ENCODE assay signal across 8 cellular contexts in the genomic region with DNA sequence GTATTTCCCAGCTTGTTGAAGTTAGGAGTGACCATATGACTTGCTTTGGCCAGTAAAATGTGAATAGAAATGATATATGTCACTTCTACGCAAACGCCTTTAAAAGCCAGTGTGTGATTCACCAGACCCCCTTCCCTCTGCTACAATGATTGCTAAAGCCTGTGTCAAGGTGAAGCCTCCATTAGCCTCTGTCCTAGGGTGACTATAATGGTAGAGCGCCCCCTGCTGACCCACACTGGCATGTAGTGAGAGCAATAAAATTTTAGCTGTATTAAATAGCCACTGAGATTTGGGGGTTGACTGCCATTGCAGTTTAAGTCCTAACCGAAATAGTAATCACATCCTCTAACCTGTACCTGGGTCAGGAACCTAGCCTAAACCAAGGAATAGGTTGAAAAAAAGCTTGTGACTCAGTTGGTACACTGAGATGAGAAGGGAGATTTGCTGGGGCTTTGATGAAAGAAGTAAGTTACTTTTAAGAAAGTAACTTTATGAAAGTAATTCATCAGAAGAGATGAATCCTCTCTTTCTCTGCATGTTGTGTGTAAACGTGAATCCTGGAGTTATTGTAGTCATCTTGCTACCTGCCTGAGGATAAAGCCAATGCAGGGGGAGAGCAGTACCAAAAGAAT. TPM values are rescaled to one million over a fixed set of nuclear protein-coding genes. Genes with fewer than 3 reads are reported as not detected.
DNase-seq lines count a peak whose midpoint lies in the region; ATAC-seq, FAIRE-seq and TF ChIP-seq lines count a peak whose summit lies in the region.

No MANE protein-coding gene starts in this region.

- FAIRE-seq in HTR-8/SVneo (lab: Jason Lieb, UNC) (peak; percentile 58), pancreas (lab: Jason Lieb, UNC) (no peak)

- H3K27ac ChIP-seq in DND-41 (ENCODE audit: low read length) (no peak overlapping the region), Peyer's patch (no peak overlapping the region), pancreas (no peak overlapping the region), transverse colon (no peak overlapping the region)

- no peak overlapping the region for H3K4me2 ChIP-seq in DND-41 (ENCODE audit: insufficient read depth, low read length)

- H3K4me1 ChIP-seq in DND-41 (ENCODE audit: insufficient read depth, low read length) (no peaks in the 10 kb centered on the region), Peyer's patch (no peaks in the 10 kb centered on the region), pancreas (no peaks in the 10 kb centered on the region), transverse colon (peaks cover 0 to 38% (median 21%) of the 10 kb centered on the region in 4 donors)

- intact Hi-C loops in pancreas (cut with DNase I) (loop anchor here in 1 of 3 donors (5.0 kb wide), 1 partner anchor 233 kb away; no protein-coding TSS in a partner anchor), transverse colon (cut with DNase I; ENCODE audit: low total_unique reads) (loop anchor here (2.0 to 10.0 kb wide), 2 partner anchors 232 to 550 kb away; no protein-coding TSS in a partner anchor)

- TF ChIP-seq POLR2A in Peyer's patch (IDR thresholded peaks at IDR 0.05) (no peak), transverse colon (IDR thresholded peaks at IDR 0.05) (no peak)

- DNase-seq in DND-41 = peak; percentile 74
- peak; percentile 49 for DNase-seq in HTR-8/SVneo (ENCODE audit: insufficient read length, low spot score)
- DNase-seq in Peyer's patch = peak; percentile 69 to 88 (median 84)
- DNase-seq in activated T-helper 1 cell treated with Interleukin-2 at 50 U/mL for 16 hours (ENCODE audit: low read depth) = peak; percentile 65
- peak; percentile 48 for DNase-seq in foreskin melanocyte
- DNase-seq in pancreas = peak in 5 of 6 donors; percentile 33 to 87 (median 72)
- DNase-seq in transverse colon = peak; percentile 80

- 51 to 63% methylated on average over 5 of the region's 5 CpGs for WGBS in pancreas, 2 donors
- WGBS in transverse colon (ENCODE audit: low coverage in 1 of 2), 2 donors = 53 to 65% methylated on average over 3 to 5 of the region's 5 CpGs

- H3K79me2 ChIP-seq in DND-41 (ENCODE audit: insufficient read depth, low read length) = no peaks in the 10 kb centered on the region

- H2AFZ ChIP-seq in DND-41 (ENCODE audit: low read depth, low read length) = no peak overlapping the region

- in situ Hi-C loops in transverse colon (cut with MboI; ENCODE audit: low pct_ligation_motif_present in 1 of 4, low pct_unique_long_range_greater_than_20kb in 1 of 4, low sequenced_read_pairs in 3 of 4) = loop anchor here (10.0 to 25.0 kb wide), 4 partner anchors 230 to 558 kb away; no protein-coding TSS in a partner anchor

- no peak overlapping the region for H3K9ac ChIP-seq in DND-41 (ENCODE audit: low read depth, low read length)

- H4K20me1 ChIP-seq in DND-41 (ENCODE audit: insufficient read depth, low read length) = no peaks in the 10 kb centered on the region

- H3K4me3 ChIP-seq in DND-41 (ENCODE audit: low read depth in 1 of 2, low read length in 2 of 2) (no peak overlapping the region), Peyer's patch (no peak overlapping the region), pancreas (no peak overlapping the region), transverse colon (no peak overlapping the region)

- H3K36me3 ChIP-seq in DND-41 (ENCODE audit: insufficient read depth, low read length) = no peaks in the 10 kb centered on the region
- H3K36me3 ChIP-seq in Peyer's patch = no peaks in the 10 kb centered on the region
- no peaks in the 10 kb centered on the region for H3K36me3 ChIP-seq in pancreas
- H3K36me3 ChIP-seq in transverse colon = no peaks in the 10 kb centered on the region

- TF ChIP-seq CTCF in DND-41 (IDR thresholded peaks at IDR 0.05; ENCODE audit: borderline replicate concordance, extremely low read depth, low read length, poor library complexity, severe bottlenecking) = peak; percentile 82
- peak; percentile 54 to 81 (median 73) for TF ChIP-seq CTCF in Peyer's patch (IDR thresholded peaks at IDR 0.05)
- peak; percentile 40 to 65 (median 52) for TF ChIP-seq CTCF in pancreas (IDR thresholded peaks at IDR 0.05)
- TF ChIP-seq CTCF in transverse colon (IDR thresholded peaks at IDR 0.05) = peak; percentile 61 to 70 (median 68)

- ATAC-seq in DND-41 (ENCODE audit: insufficient read depth, low read depth) = peak; percentile 96
- peak; percentile 97 for ATAC-seq in GM21447 (IDR thresholded peaks at IDR 0.05; ENCODE audit: unreplicated experiment)
- ATAC-seq in pancreas = peak; percentile 76 to 97 (median 88)

- no peak for TF ChIP-seq EP300 in transverse colon (IDR thresholded peaks at IDR 0.05; ENCODE audit: low read depth)

- H3K9me3 ChIP-seq in DND-41 (ENCODE audit: insufficient read depth, low read length, severe bottlenecking) (no peaks in the 10 kb centered on the region), Peyer's patch (no peaks in the 10 kb centered on the region), pancreas (no peaks in the 10 kb centered on the region), transverse colon (no peaks in the 10 kb centered on the region)

- no peaks in the 10 kb centered on the region for H3K27me3 ChIP-seq in DND-41 (ENCODE audit: insufficient read depth, low read length, poor library complexity)
- H3K27me3 ChIP-seq in Peyer's patch = no peaks in the 10 kb centered on the region
- no peaks in the 10 kb centered on the region for H3K27me3 ChIP-seq in pancreas
- no peaks in the 10 kb centered on the region for H3K27me3 ChIP-seq in transverse colon

RNA-seq across cellular contexts. Expression of a gene that starts 52.6 kb away (rescaled TPM):
- 10 to 100 TPM in 2 of 4 donors, 1 to 10 TPM in 2; 5.4 to 32.2 (median 11.5) TPM for total RNA-seq in Peyer's patch
- 1 to 10 TPM; 3.8 to 9.7 (median 7.7) TPM for total RNA-seq in pancreas
- polyA plus RNA-seq in pancreas = 1 to 10 TPM; 2.7 to 3.2 TPM
- total RNA-seq in transverse colon = 10 to 100 TPM in 3 of 4 donors, 1 to 10 TPM in 1; 9.0 to 32.4 (median 14.5) TPM

RNA-seq across cellular contexts. Expression of a gene that starts 52.8 kb away (rescaled TPM):
- total RNA-seq in Peyer's patch = 10 to 100 TPM; 11.4 to 35.5 (median 14.9) TPM
- 10 to 100 TPM in 2 of 6 donors, 1 to 10 TPM in 4; 6.8 to 14.8 (median 8.6) TPM for total RNA-seq in pancreas
- 1 to 10 TPM; 2.1 to 7.1 TPM for polyA plus RNA-seq in pancreas
- 10 to 100 TPM in 3 of 4 donors, 1 to 10 TPM in 1; 8.2 to 23.7 (median 19.9) TPM for total RNA-seq in transverse colon
